In the genomic region with DNA sequence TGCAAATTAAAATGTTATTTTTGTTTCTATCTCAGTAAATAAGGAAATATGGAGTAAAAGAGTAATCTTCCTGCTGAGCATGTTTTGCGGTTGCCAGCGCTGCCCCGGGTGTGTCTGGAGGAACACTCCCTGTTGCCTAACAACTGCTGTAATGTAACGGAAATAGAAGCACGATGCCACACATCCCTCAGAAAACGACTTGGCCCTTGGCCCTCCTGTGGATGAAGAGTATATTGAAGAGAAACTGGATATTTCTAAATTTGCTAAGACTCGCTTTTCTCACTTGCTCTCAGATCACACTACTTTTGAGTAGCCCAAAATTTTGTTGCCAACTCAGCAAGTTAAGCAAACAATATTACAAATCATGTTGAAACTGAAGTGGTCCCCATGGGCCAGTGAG, we compare ENCODE assay signal across 1 cellular context.
A peak's percentile ranks its signal among the peaks of the same experiment; 100 is the strongest.
TF ChIP-seq lines count a peak whose summit lies in the region.

No MANE protein-coding gene starts in this region.

TF ChIP-seq in K562, 482 proteins besides CTCF, POLR2A, EP300 and RAD21 (continued from another document and continues in another):
- TF ChIP-seq E2F8 (IDR thresholded peaks at IDR 0.05; ENCODE audit: low read depth, partially characterized antibody) = no peak
- no peak for TF ChIP-seq SAFB2 (IDR thresholded peaks at IDR 0.05; ENCODE audit: borderline replicate concordance, low read depth, low read length, severe bottlenecking)
- peak; percentile 85 for TF ChIP-seq FOXJ3 (CRISPR knock-in tag; IDR thresholded peaks at IDR 0.05)
- TF ChIP-seq ZFP30 (CRISPR knock-in tag; IDR thresholded peaks at IDR 0.05; ENCODE audit: borderline replicate concordance) = no peak
- TF ChIP-seq MXD1 (CRISPR knock-in tag; IDR thresholded peaks at IDR 0.05; ENCODE audit: borderline replicate concordance, poor library complexity, severe bottlenecking) = no peak
- TF ChIP-seq, protein P1, sequence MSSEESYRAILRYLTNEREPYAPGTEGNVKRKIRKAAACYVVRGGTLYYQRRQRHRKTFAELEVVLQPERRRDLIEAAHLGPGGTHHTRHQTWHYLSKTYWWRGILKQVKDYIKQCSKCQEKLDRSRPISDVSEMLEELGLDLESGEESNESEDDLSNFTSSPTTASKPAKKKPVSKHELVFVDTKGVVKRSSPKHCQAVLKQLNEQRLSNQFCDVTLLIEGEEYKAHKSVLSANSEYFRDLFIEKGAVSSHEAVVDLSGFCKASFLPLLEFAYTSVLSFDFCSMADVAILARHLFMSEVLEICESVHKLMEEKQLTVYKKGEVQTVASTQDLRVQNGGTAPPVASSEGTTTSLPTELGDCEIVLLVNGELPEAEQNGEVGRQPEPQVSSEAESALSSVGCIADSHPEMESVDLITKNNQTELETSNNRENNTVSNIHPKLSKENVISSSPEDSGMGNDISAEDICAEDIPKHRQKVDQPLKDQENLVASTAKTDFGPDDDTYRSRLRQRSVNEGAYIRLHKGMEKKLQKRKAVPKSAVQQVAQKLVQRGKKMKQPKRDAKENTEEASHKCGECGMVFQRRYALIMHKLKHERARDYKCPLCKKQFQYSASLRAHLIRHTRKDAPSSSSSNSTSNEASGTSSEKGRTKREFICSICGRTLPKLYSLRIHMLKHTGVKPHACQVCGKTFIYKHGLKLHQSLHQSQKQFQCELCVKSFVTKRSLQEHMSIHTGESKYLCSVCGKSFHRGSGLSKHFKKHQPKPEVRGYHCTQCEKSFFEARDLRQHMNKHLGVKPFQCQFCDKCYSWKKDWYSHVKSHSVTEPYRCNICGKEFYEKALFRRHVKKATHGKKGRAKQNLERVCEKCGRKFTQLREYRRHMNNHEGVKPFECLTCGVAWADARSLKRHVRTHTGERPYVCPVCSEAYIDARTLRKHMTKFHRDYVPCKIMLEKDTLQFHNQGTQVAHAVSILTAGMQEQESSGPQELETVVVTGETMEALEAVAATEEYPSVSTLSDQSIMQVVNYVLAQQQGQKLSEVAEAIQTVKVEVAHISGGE (CRISPR knock-in tag; IDR thresholded peaks at IDR 0.05) = 0 out of 6 replicates have a peak, but pooled peaks of 1 of the 3 experiments have one; percentile 51
- no peak for TF ChIP-seq HDAC3 (IDR thresholded peaks at IDR 0.05; ENCODE audit: borderline replicate concordance, partially characterized antibody)
- no peak for TF ChIP-seq ZNF431 (CRISPR knock-in tag; IDR thresholded peaks at IDR 0.05)
- TF ChIP-seq ZBTB33 (CRISPR knock-in tag; IDR thresholded peaks at IDR 0.05) = no peak
- TF ChIP-seq TEAD4 (IDR thresholded peaks at IDR 0.05; ENCODE audit: low read length) = peak; percentile 61; the same call in 1 of the 2 replicates
- TF ChIP-seq TEAD4 (CRISPR knock-in tag; IDR thresholded peaks at IDR 0.05; ENCODE audit: borderline replicate concordance) = no peak
- no peak for TF ChIP-seq NCOA1 (IDR thresholded peaks at IDR 0.05; ENCODE audit: low read depth)
- TF ChIP-seq GTF3C2 (IDR thresholded peaks at IDR 0.05; ENCODE audit: borderline replicate concordance, extremely low read depth, insufficient read length) = no peak
- peak; percentile 93 for TF ChIP-seq JUND (IDR thresholded peaks at IDR 0.05; ENCODE audit: borderline replicate concordance, low read depth, low read length)
- TF ChIP-seq JUND (tag; IDR thresholded peaks at IDR 0.05; ENCODE audit: borderline replicate concordance, low read depth, low read length) = peak; percentile 86
- no peak for TF ChIP-seq HES1 (IDR thresholded peaks at IDR 0.05; ENCODE audit: low read depth)
- TF ChIP-seq JUN (IDR thresholded peaks at IDR 0.05; ENCODE audit: borderline replicate concordance, low read depth, low read length) = peak; percentile 96
- TF ChIP-seq JUN (CRISPR knock-in tag; IDR thresholded peaks at IDR 0.05; ENCODE audit: borderline replicate concordance) = peak; percentile 99
- no peak for TF ChIP-seq RB1 (IDR thresholded peaks at IDR 0.05; ENCODE audit: low read depth)
- no peak for TF ChIP-seq ILF3 (IDR thresholded peaks at IDR 0.05; ENCODE audit: borderline replicate concordance)
- 0 out of 2 replicates have a peak, but pooled peaks have one; percentile 15 for TF ChIP-seq KLF16 (IDR thresholded peaks at IDR 0.05)
- TF ChIP-seq NR4A1 (CRISPR knock-in tag; IDR thresholded peaks at IDR 0.05) = no peak
- no peak for TF ChIP-seq NR4A1 (tag; IDR thresholded peaks at IDR 0.05)
- no peak for TF ChIP-seq ZNF57 (CRISPR knock-in tag; IDR thresholded peaks at IDR 0.05)
- TF ChIP-seq, protein P2, sequence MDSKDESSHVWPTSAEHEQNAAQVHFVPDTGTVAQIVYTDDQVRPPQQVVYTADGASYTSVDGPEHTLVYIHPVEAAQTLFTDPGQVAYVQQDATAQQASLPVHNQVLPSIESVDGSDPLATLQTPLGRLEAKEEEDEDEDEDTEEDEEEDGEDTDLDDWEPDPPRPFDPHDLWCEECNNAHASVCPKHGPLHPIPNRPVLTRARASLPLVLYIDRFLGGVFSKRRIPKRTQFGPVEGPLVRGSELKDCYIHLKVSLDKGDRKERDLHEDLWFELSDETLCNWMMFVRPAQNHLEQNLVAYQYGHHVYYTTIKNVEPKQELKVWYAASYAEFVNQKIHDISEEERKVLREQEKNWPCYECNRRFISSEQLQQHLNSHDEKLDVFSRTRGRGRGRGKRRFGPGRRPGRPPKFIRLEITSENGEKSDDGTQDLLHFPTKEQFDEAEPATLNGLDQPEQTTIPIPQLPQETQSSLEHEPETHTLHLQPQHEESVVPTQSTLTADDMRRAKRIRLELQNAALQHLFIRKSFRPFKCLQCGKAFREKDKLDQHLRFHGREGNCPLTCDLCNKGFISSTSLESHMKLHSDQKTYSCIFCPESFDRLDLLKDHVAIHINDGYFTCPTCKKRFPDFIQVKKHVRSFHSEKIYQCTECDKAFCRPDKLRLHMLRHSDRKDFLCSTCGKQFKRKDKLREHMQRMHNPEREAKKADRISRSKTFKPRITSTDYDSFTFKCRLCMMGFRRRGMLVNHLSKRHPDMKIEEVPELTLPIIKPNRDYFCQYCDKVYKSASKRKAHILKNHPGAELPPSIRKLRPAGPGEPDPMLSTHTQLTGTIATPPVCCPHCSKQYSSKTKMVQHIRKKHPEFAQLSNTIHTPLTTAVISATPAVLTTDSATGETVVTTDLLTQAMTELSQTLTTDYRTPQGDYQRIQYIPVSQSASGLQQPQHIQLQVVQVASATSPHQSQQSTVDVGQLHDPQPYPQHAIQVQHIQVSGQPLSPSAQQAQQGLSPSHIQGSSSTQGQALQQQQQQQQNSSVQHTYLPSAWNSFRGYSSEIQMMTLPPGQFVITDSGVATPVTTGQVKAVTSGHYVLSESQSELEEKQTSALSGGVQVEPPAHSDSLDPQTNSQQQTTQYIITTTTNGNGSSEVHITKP (IDR thresholded peaks at IDR 0.05; ENCODE audit: partially characterized antibody) = no peak
- no peak for TF ChIP-seq ELK3 (CRISPR knock-in tag; IDR thresholded peaks at IDR 0.05)
- TF ChIP-seq ZBTB7A (IDR thresholded peaks at IDR 0.05; ENCODE audit: borderline replicate concordance, control insufficient read depth, low read depth, low read length) = no peak
- no peak for TF ChIP-seq POLR2AphosphoS5 (IDR thresholded peaks at IDR 0.05; ENCODE audit: control insufficient read depth, insufficient read depth, low read depth, low read length)
- TF ChIP-seq, protein P3, sequence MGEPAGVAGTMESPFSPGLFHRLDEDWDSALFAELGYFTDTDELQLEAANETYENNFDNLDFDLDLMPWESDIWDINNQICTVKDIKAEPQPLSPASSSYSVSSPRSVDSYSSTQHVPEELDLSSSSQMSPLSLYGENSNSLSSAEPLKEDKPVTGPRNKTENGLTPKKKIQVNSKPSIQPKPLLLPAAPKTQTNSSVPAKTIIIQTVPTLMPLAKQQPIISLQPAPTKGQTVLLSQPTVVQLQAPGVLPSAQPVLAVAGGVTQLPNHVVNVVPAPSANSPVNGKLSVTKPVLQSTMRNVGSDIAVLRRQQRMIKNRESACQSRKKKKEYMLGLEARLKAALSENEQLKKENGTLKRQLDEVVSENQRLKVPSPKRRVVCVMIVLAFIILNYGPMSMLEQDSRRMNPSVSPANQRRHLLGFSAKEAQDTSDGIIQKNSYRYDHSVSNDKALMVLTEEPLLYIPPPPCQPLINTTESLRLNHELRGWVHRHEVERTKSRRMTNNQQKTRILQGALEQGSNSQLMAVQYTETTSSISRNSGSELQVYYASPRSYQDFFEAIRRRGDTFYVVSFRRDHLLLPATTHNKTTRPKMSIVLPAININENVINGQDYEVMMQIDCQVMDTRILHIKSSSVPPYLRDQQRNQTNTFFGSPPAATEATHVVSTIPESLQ (CRISPR knock-in tag; IDR thresholded peaks at IDR 0.05) = no peak
- no peak for TF ChIP-seq ZNF384 (IDR thresholded peaks at IDR 0.05; ENCODE audit: low read depth, low read length)
- TF ChIP-seq BCL6 (CRISPR knock-in tag; IDR thresholded peaks at IDR 0.05) = no peak
- TF ChIP-seq PRMT5 (CRISPR knock-in tag; IDR thresholded peaks at IDR 0.05) = no peak
- no peak for TF ChIP-seq ZNF717 (CRISPR knock-in tag; IDR thresholded peaks at IDR 0.05)
- no peak for TF ChIP-seq NFE2L1 (tag; IDR thresholded peaks at IDR 0.05; ENCODE audit: borderline replicate concordance, low read depth)
- TF ChIP-seq MTF1 (CRISPR knock-in tag; IDR thresholded peaks at IDR 0.05; ENCODE audit: borderline replicate concordance) = no peak
- no peak for TF ChIP-seq SRF (CRISPR knock-in tag; IDR thresholded peaks at IDR 0.05)
- TF ChIP-seq FOS (IDR thresholded peaks at IDR 0.05; ENCODE audit: extremely low read depth, insufficient read length) = no peak
- peak; percentile 100 for TF ChIP-seq MEF2A (IDR thresholded peaks at IDR 0.05; ENCODE audit: control insufficient read depth, low read depth, low read length)
- TF ChIP-seq ZNF12 (CRISPR knock-in tag; IDR thresholded peaks at IDR 0.05) = no peak
- no peak for TF ChIP-seq HMG20A (CRISPR knock-in tag; conservative IDR thresholded peaks at IDR 0.05)
- no peak for TF ChIP-seq PHF8 (IDR thresholded peaks at IDR 0.05; ENCODE audit: borderline replicate concordance, low read length)
- TF ChIP-seq TCF3 (CRISPR knock-in tag; IDR thresholded peaks at IDR 0.05) = peak; percentile 55
- no peak for TF ChIP-seq COPS2 (conservative IDR thresholded peaks at IDR 0.05)
